In genomic region chr2:241950878-241951331, GRCh38 we compare ENCODE assay signal across 9 cellular contexts.
DNase-seq lines count a peak whose midpoint lies in the region; ATAC-seq and TF ChIP-seq lines count a peak whose summit lies in the region.
"Had no signal": no experiment of that assay in that cellular context is flagged by ENCODE, and none has a peak within 500 bp of the region (broad histone marks: within the 10 kb centered on the region; RNA-seq: fewer than 3 reads in every experiment).

No MANE protein-coding gene starts in this region.

- H3K27me3 ChIP-seq in heart right ventricle: peaks cover 0 to 38% (median 8%) of the 10 kb centered on the region in 7 donors

- 19% methylated on average over 26 of the region's 26 CpGs for WGBS in heart right ventricle, 2 donors

- H3K36me3 Mint-ChIP-seq in activated naive CD8-positive, alpha-beta T cell treated with anti-CD3 and anti-CD28 coated beads, Interleukin-2, amount 50 U/mL, for 24 hours (ENCODE audit: low read depth): peaks cover 2% of the 10 kb centered on the region

- H3K4me1 ChIP-seq in heart right ventricle: peaks cover 0 to 9% (median 5%) of the 10 kb centered on the region in 9 donors

- H3K27ac ChIP-seq in heart right ventricle: no peak overlapping the region

- H3K4me3 Mint-ChIP-seq in activated naive CD8-positive, alpha-beta T cell treated with anti-CD3 and anti-CD28 coated beads, Interleukin-2, amount 50 U/mL, for 24 hours: no peak overlapping the region
- H3K4me3 Mint-ChIP-seq: dendritic cell treated with granulocyte-macrophage colony-stimulating factor and Interleukin-4, amounts not matched to agents 40 ng/mL and 50 ng/mL, for 4 days had no signal

- H3K9me3 ChIP-seq in heart right ventricle: no peaks in the 10 kb centered on the region

- H3K9me3 Mint-ChIP-seq in activated naive CD8-positive, alpha-beta T cell treated with anti-CD3 and anti-CD28 coated beads, Interleukin-2, amount 50 U/mL, for 24 hours: no peaks in the 10 kb centered on the region
- H3K9me3 Mint-ChIP-seq: dendritic cell treated with granulocyte-macrophage colony-stimulating factor and Interleukin-4, amounts not matched to agents 40 ng/mL and 50 ng/mL, for 4 days had no signal

- DNase-seq in EH (ENCODE audit: low read depth) (peak; percentile 64), LHCN-M2 (ENCODE audit: low read depth) (peak; percentile 66), SKM-1 treated with dmso at 0.1 percent for 144 hours (lab: John Stamatoyannopoulos, UW; ENCODE audit: unreplicated experiment) (peak; percentile 31), heart right ventricle (peak; percentile 72 to 76), renal cortical epithelial cell (ENCODE audit: low read depth) (peak; percentile 29), NCI-H1048 (lab: John Stamatoyannopoulos, UW) (no peak)
- peak; percentile 74 for DNase-seq in activated naive CD8-positive, alpha-beta T cell treated with anti-CD3 and anti-CD28 coated beads, Interleukin-2, amount 50 U/mL, for 24 hours

- H3K27me3 Mint-ChIP-seq in activated naive CD8-positive, alpha-beta T cell treated with anti-CD3 and anti-CD28 coated beads, Interleukin-2, amount 50 U/mL, for 24 hours: no peaks in the 10 kb centered on the region

- peak; percentile 71 for ATAC-seq in activated naive CD8-positive, alpha-beta T cell treated with anti-CD3 and anti-CD28 coated beads, Interleukin-2, amount 50 U/mL, for 24 hours
- ATAC-seq in heart right ventricle: peak; percentile 45 to 85 (median 70)
- no peak for ATAC-seq in HG03196 (IDR thresholded peaks at IDR 0.05; ENCODE audit: unreplicated experiment)

- H3K36me3 ChIP-seq in heart right ventricle: no peaks in the 10 kb centered on the region

- peak; percentile 71 to 94 (median 90) for TF ChIP-seq CTCF in heart right ventricle (IDR thresholded peaks at IDR 0.05)

- H3K4me1 Mint-ChIP-seq in activated naive CD8-positive, alpha-beta T cell treated with anti-CD3 and anti-CD28 coated beads, Interleukin-2, amount 50 U/mL, for 24 hours: no peaks in the 10 kb centered on the region

- H3K27ac Mint-ChIP-seq in activated naive CD8-positive, alpha-beta T cell treated with anti-CD3 and anti-CD28 coated beads, Interleukin-2, amount 50 U/mL, for 24 hours: no peak overlapping the region
- H3K27ac Mint-ChIP-seq: dendritic cell treated with granulocyte-macrophage colony-stimulating factor and Interleukin-4, amounts not matched to agents 40 ng/mL and 50 ng/mL, for 4 days had no signal

- H3K4me3 ChIP-seq in heart right ventricle: peak overlapping the region in 2 of 10 donors; percentile 5 to 9

- intact Hi-C loops in heart right ventricle (cut with DNase I): no loop called here
